In genomic region chr5:140073296-140073695, GRCh38 we compare ENCODE assay signal across 8 cellular contexts. TPM values are rescaled to one million over a fixed set of nuclear protein-coding genes. Genes with fewer than 3 reads are reported as not detected.
DNase-seq lines count a peak whose midpoint lies in the region; ATAC-seq and TF ChIP-seq lines count a peak whose summit lies in the region.

No MANE protein-coding gene starts in this region.

- no peaks in the 10 kb centered on the region for H3K9me2 ChIP-seq in GM23338 (ENCODE audit: insufficient read depth)

- H3K4me3 Mint-ChIP-seq in GM23338 = no peak overlapping the region

- H3K36me3 ChIP-seq in GM23338 (ENCODE audit: insufficient read depth) (no peaks in the 10 kb centered on the region), liver (ENCODE audit: control insufficient read depth in 4 of 4, insufficient read depth in 3 of 4, low read depth in 1 of 4, low read length in 3 of 4) (no peaks in the 10 kb centered on the region)

- in situ Hi-C loops in astrocyte of the cerebellum (cut with HindIII; ENCODE audit: low sequenced_read_pairs) = no loop called here

- H2AFZ ChIP-seq in GM23338 = no peak overlapping the region

- H3K9ac ChIP-seq in liver (ENCODE audit: low read depth in 1 of 2, low read length in 2 of 2) = peak overlapping the region in 1 of 2 donors; percentile 22

- no peaks in the 10 kb centered on the region for H4K20me1 ChIP-seq in GM23338 (replicated peaks; ENCODE audit: insufficient read depth)

- peak; percentile 22 for DNase-seq in AG10803 (ENCODE audit: low read depth)
- DNase-seq in GM23338 (ENCODE audit: low spot score) = peak; percentile 27
- peak; percentile 12 for DNase-seq in astrocyte of the cerebellum (ENCODE audit: low read depth)
- DNase-seq in D341Med (ENCODE audit: low spot score) = no peak
- DNase-seq in NCI-H526 (lab: John Stamatoyannopoulos, UW) = no peak
- DNase-seq in stimulated activated CD4-positive, alpha-beta T cell treated with anti-CD3 and anti-CD28 coated beads, Interleukin-15, amount 100 ng/mL, for 24 hours = no peak

- no peak overlapping the region for H3K4me2 ChIP-seq in GM23338

- H3K27me3 Mint-ChIP-seq in GM23338 (ENCODE audit: insufficient read depth, low read depth, poor library complexity) = no peaks in the 10 kb centered on the region

- H3F3A ChIP-seq in GM23338 (replicated peaks; ENCODE audit: low read depth) = no peaks in the 10 kb centered on the region

- H3K9me3 Mint-ChIP-seq in GM23338 = no peaks in the 10 kb centered on the region

- H3K9me3 ChIP-seq in liver (ENCODE audit: control insufficient read depth in 4 of 4, low read length in 3 of 4) = no peaks in the 10 kb centered on the region

- H3K79me2 ChIP-seq in GM23338 (replicated peaks; ENCODE audit: insufficient read depth) = no peaks in the 10 kb centered on the region

- no peaks in the 10 kb centered on the region for H3K36me3 Mint-ChIP-seq in GM23338 (ENCODE audit: low read depth)

- H3K4me3 ChIP-seq in AG10803 (ENCODE audit: low read length) (no peak overlapping the region), GM23338 (no peak overlapping the region), astrocyte of the cerebellum (ENCODE audit: low read depth, low read length) (no peak overlapping the region), liver (ENCODE audit: low read depth in 1 of 3, low read length in 3 of 3) (no peak overlapping the region)

- no peaks in the 10 kb centered on the region for H3K4me1 Mint-ChIP-seq in GM23338

- peak; percentile 79 to 83 for TF ChIP-seq RAD21 in liver (IDR thresholded peaks at IDR 0.05)

- ATAC-seq in GM23338 (no peak), GM19324 (IDR thresholded peaks at IDR 0.05; ENCODE audit: low FRiP score, unreplicated experiment) (no peak)

- TF ChIP-seq CTCF in AG10803 (conservative IDR thresholded peaks at IDR 0.05; ENCODE audit: low read length) (peak; percentile 68), GM23338 (conservative IDR thresholded peaks at IDR 0.05; ENCODE audit: low read depth in 2 of 2) (peak in 1 of 2 experiments; percentile 75; a peak in 3 of 4 replicates), astrocyte of the cerebellum (IDR thresholded peaks at IDR 0.05; ENCODE audit: low read depth, low read length, missing control alignments) (no peak), liver (IDR thresholded peaks at IDR 0.05; ENCODE audit: low read depth, low read length, missing input control) (peak; percentile 57)

- WGBS in liver = 10% methylated on average over 4 of the region's 4 CpGs

- H3K4me1 ChIP-seq in GM23338 (ENCODE audit: insufficient read depth) (no peaks in the 10 kb centered on the region), liver (ENCODE audit: control insufficient read depth in 4 of 4, insufficient read depth in 4 of 4, low read length in 3 of 4) (peaks cover 0 to 3% (median 1%) of the 10 kb centered on the region in 4 donors)

- H3K27me3 ChIP-seq in GM23338 (ENCODE audit: insufficient read depth) (no peaks in the 10 kb centered on the region; the same call in 1 of the 2 replicates), liver (ENCODE audit: control insufficient read depth in 4 of 4, insufficient read depth in 4 of 4, low read length in 3 of 4) (no peaks in the 10 kb centered on the region)

- H3K27ac Mint-ChIP-seq in GM23338 = no peak overlapping the region

- H3K27ac ChIP-seq in GM23338 (ENCODE audit: low read depth) (no peak overlapping the region), liver (ENCODE audit: low read depth in 1 of 2, low read length in 2 of 2) (no peak overlapping the region)

TF ChIP-seq in GM23338, 12 proteins besides CTCF, POLR2A, EP300 and RAD21 (continues in another document):
- TF ChIP-seq POLR2AphosphoS5 (IDR thresholded peaks at IDR 0.05; ENCODE audit: low read depth) (no peak), STAT1 (IDR thresholded peaks at IDR 0.05; ENCODE audit: unreplicated experiment) (no peak), REST (IDR thresholded peaks at IDR 0.05; ENCODE audit: unreplicated experiment) (no peak), NANOG (IDR thresholded peaks at IDR 0.05; ENCODE audit: borderline replicate concordance) (no peak), EZH2phosphoT487 (IDR thresholded peaks at IDR 0.05; ENCODE audit: unreplicated experiment) (no peak), ZNF331 (CRISPR knock-in tag; IDR thresholded peaks at IDR 0.05; ENCODE audit: low read depth) (no peak), JUNB (IDR thresholded peaks at IDR 0.05; ENCODE audit: unreplicated experiment) (no peak)

TF ChIP-seq in liver, 16 proteins besides CTCF, POLR2A, EP300 and RAD21:
- TF ChIP-seq ZBTB33 (IDR thresholded peaks at IDR 0.05) (no peak), JUND (IDR thresholded peaks at IDR 0.05) (no peak), FOXA2 (IDR thresholded peaks at IDR 0.05) (no peak), REST (IDR thresholded peaks at IDR 0.05) (no peak), SP1 (IDR thresholded peaks at IDR 0.05) (no peak), HNF4G (IDR thresholded peaks at IDR 0.05) (no peak), RXRA (IDR thresholded peaks at IDR 0.05) (no peak), GABPA (IDR thresholded peaks at IDR 0.05 in 1 of 2, conservative IDR thresholded peaks at IDR 0.05 in 1 of 2) (no peak), YY1 (IDR thresholded peaks at IDR 0.05) (no peak), TAF1 (conservative IDR thresholded peaks at IDR 0.05) (no peak), HNF4A (conservative IDR thresholded peaks at IDR 0.05) (no peak)
- TF ChIP-seq, protein P1, sequence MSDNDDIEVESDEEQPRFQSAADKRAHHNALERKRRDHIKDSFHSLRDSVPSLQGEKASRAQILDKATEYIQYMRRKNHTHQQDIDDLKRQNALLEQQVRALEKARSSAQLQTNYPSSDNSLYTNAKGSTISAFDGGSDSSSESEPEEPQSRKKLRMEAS (IDR thresholded peaks at IDR 0.05) = no peak

RNA-seq across cellular contexts. Expression of gene NRG2, which starts 30.2 kb away (rescaled TPM):
- total RNA-seq in GM23338 (2014; rRNA removed; shearing (Covaris generic)) = 0.70 and 1.3 TPM in 2 replicates
- polyA plus RNA-seq in GM23338 (2016; fragmentation: Nextera tagmentation; extraction: Ambion mirVana) (0.28 and 0.37 TPM in 2 replicates), liver (under 1 TPM in 1 of 2 donors, not detected in 1; 0.07 TPM)
- total RNA-seq in liver = under 1 TPM in 1 of 2 donors, not detected in 1; 0.08 TPM

RNA-seq across cellular contexts. Expression of gene PURA, which starts 40.6 kb away (rescaled TPM):
- 2.3 and 2.6 TPM in 2 replicates for total RNA-seq in GM23338 (2014; rRNA removed; shearing (Covaris generic))
- polyA plus RNA-seq in GM23338 (2016; fragmentation: Nextera tagmentation; extraction: Ambion mirVana) (1.3 and 1.5 TPM in 2 replicates), liver (1 to 10 TPM; 2.8 to 4.3 TPM)
- 10 to 100 TPM in 1 of 2 donors, 1 to 10 TPM in 1; 6.9 to 14.7 TPM for total RNA-seq in liver

RNA-seq across cellular contexts. Expression of gene IGIP, which starts 52.4 kb away (rescaled TPM):
- 0.38 and 1.0 TPM in 2 replicates for total RNA-seq in GM23338 (2014; rRNA removed; shearing (Covaris generic))
- polyA plus RNA-seq in GM23338 (2016; fragmentation: Nextera tagmentation; extraction: Ambion mirVana) (0.19 and 0.21 TPM in 2 replicates), liver (1 to 10 TPM; 2.3 to 3.3 TPM)
- total RNA-seq in liver = 10 to 100 TPM in 1 of 2 donors, 1 to 10 TPM in 1; 4.1 to 11.8 TPM

Comparison
In these comparisons a context has a peak if more than half of its experiments do, and no peak if none do; other contexts are left out.
1. DNase-seq: peak in AG10803 (single experiment), GM23338 (single experiment) and astrocyte of the cerebellum (single experiment); none in D341Med (single experiment), NCI-H526 (0 of 2) and stimulated activated CD4-positive, alpha-beta T cell treated with anti-CD3 and anti-CD28 coated beads, Interleukin-15, amount 100 ng/mL, for 24 hours (single experiment).